In the genomic region with DNA sequence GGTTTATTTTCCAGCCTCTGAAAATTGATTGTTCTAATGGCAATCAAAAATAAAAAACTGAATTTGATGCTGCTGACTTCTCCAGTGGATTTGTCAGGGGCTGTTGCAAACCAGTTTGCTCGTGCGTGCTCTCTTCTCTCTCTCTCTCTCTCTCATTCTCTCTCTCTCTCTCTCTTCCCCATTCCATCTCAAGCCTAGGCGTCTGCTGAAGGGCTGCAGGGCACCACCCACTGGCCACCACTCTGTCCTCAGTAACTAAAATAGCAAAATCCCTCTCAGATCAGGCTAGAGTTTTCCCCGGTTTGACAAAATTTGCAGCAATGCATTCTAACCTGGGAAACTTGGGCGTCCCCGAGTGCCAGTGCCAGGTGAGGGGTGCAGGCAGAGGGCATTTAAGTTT, we compare ENCODE assay signal across 22 cellular contexts. TPM values are rescaled to one million over a fixed set of nuclear protein-coding genes. Genes with fewer than 3 reads are reported as not detected.
DNase-seq lines count a peak whose midpoint lies in the region; ATAC-seq and TF ChIP-seq lines count a peak whose summit lies in the region.
"Had no signal": no experiment of that assay in that cellular context is flagged by ENCODE, and none has a peak within 500 bp of the region (broad histone marks: within the 10 kb centered on the region; RNA-seq: fewer than 3 reads in every experiment).

No MANE protein-coding gene starts in this region.

- H3K4me2 ChIP-seq in neural progenitor cell (peak overlapping the region; percentile 8), Karpas-422 (ENCODE audit: low read depth, low read length, poor library complexity, severe bottlenecking) (no peak overlapping the region)

- peaks cover 19% of the 10 kb centered on the region for H3F3A ChIP-seq in neural progenitor cell (ENCODE audit: low read depth)

- H3K4me3 ChIP-seq in brain microvascular endothelial cell (ENCODE audit: low read depth, low read length) (no peak overlapping the region), neural progenitor cell (no peak overlapping the region), Karpas-422 (ENCODE audit: low read length) (no peak overlapping the region)
- H3K4me3 ChIP-seq: SJSA1 had no signal

- peaks cover 16% of the 10 kb centered on the region for H3K4me1 Mint-ChIP-seq in neural progenitor cell

- no peak for ATAC-seq in activated CD4-positive, CD25-positive, alpha-beta regulatory T cell treated with anti-CD3 and anti-CD28 coated beads, Interleukin-2, amount 50 U/mL, for 24 hours
- ATAC-seq: activated CD4-positive, alpha-beta T cell treated with anti-CD3 and anti-CD28 coated beads for 36 hours; foreskin keratinocyte had no signal

- no peak overlapping the region for H3K4me3 Mint-ChIP-seq in neural progenitor cell
- H3K4me3 Mint-ChIP-seq: activated CD4-positive, alpha-beta T cell treated with anti-CD3 and anti-CD28 coated beads for 36 hours; CD4-positive, alpha-beta memory T cell had no signal

- H3K27ac Mint-ChIP-seq in neural progenitor cell: no peak overlapping the region
- H3K27ac Mint-ChIP-seq: activated CD4-positive, alpha-beta T cell treated with anti-CD3 and anti-CD28 coated beads for 36 hours; activated T-helper 2 cell treated with anti-CD3 and anti-CD28 coated beads, Interferon-gamma antibody, Interleukin-2, Interleukin-4, amounts not matched to agents 10 μg/mL and 5 μg/mL and 100 μg/mL, durations not matched to agents 14 hours and 24 hours and 36 hours; CD4-positive, alpha-beta memory T cell had no signal

- no peaks in the 10 kb centered on the region for H3K9me2 ChIP-seq in Karpas-422 (replicated peaks; ENCODE audit: insufficient read depth, low read length)

- H3K36me3 ChIP-seq in ES-I3 (ENCODE audit: insufficient read depth, low read length) (no peaks in the 10 kb centered on the region), brain microvascular endothelial cell (replicated peaks) (no peaks in the 10 kb centered on the region), neural progenitor cell (no peaks in the 10 kb centered on the region), Karpas-422 (ENCODE audit: insufficient read depth, low read length) (no peaks in the 10 kb centered on the region)
- H3K36me3 ChIP-seq: SJSA1 had no signal

- DNase-seq in M059J (ENCODE audit: low read depth): peak; percentile 5
- no peak for DNase-seq in brain microvascular endothelial cell
- peak; percentile 59 for DNase-seq in neural progenitor cell (ENCODE audit: low spot score)
- no peak for DNase-seq in foreskin melanocyte
- DNase-seq in Karpas-422: no peak
- no peak for DNase-seq in HuH-7.5 (ENCODE audit: low spot score)
- DNase-seq: activated CD4-positive, alpha-beta T cell treated with anti-CD3 and anti-CD28 coated beads for 36 hours; CD4-positive, alpha-beta memory T cell; cortex of kidney; foreskin keratinocyte; midbrain; NCI-H1105; NCI-H2081 treated with DMSO at 0.1 percent for 48 hours; NCI-H526 treated with DMSO at 0.1 percent for 48 hours; T-helper 9 cell had no signal

- H3K27me3 Mint-ChIP-seq in neural progenitor cell (ENCODE audit: insufficient read depth, low read depth): peaks cover 45% of the 10 kb centered on the region

- H3K9me3 Mint-ChIP-seq in neural progenitor cell: peaks cover 5% of the 10 kb centered on the region
- H3K9me3 Mint-ChIP-seq: activated T-helper 2 cell treated with anti-CD3 and anti-CD28 coated beads, Interferon-gamma antibody, Interleukin-2, Interleukin-4, amounts not matched to agents 10 μg/mL and 5 μg/mL and 100 μg/mL, durations not matched to agents 14 hours and 24 hours and 36 hours had no signal

- H3K36me3 Mint-ChIP-seq in neural progenitor cell: peaks cover 1% of the 10 kb centered on the region

- H3K9ac ChIP-seq in ES-I3 (ENCODE audit: low read depth, low read length): peak overlapping the region; percentile 6; the same call in 1 of the 2 replicates
- no peak overlapping the region for H3K9ac ChIP-seq in neural progenitor cell
- no peak overlapping the region for H3K9ac ChIP-seq in Karpas-422 (ENCODE audit: low read length)

- H3K79me2 ChIP-seq in neural progenitor cell (ENCODE audit: low read depth) (no peaks in the 10 kb centered on the region), Karpas-422 (ENCODE audit: low read length) (no peaks in the 10 kb centered on the region)

- in situ Hi-C loops in brain microvascular endothelial cell (cut with HindIII; ENCODE audit: low pct_ligation_motif_present, low sequenced_read_pairs): no loop called here

- H4K20me1 ChIP-seq in neural progenitor cell (ENCODE audit: low read depth): peaks cover 22% of the 10 kb centered on the region
- no peaks in the 10 kb centered on the region for H4K20me1 ChIP-seq in Karpas-422 (ENCODE audit: insufficient read depth, low read depth, low read length)

- H3K9me3 ChIP-seq in ES-I3 (ENCODE audit: control insufficient read depth, insufficient read depth, low read length) (no peaks in the 10 kb centered on the region), neural progenitor cell (ENCODE audit: low read depth) (no peaks in the 10 kb centered on the region), Karpas-422 (ENCODE audit: low read length) (no peaks in the 10 kb centered on the region)
- H3K9me3 ChIP-seq: SJSA1 had no signal

- H3K27me3 ChIP-seq in brain microvascular endothelial cell (replicated peaks) (peaks cover 21% of the 10 kb centered on the region), neural progenitor cell (peaks cover 91% of the 10 kb centered on the region), Karpas-422 (ENCODE audit: low read length) (no peaks in the 10 kb centered on the region)
- H3K27me3 ChIP-seq: SJSA1 had no signal

- H3K4me1 ChIP-seq in ES-I3 (ENCODE audit: insufficient read depth, low read length) (peaks cover 6% of the 10 kb centered on the region; the same call in 1 of the 2 replicates), neural progenitor cell (peaks cover 10% of the 10 kb centered on the region), Karpas-422 (ENCODE audit: low read length) (no peaks in the 10 kb centered on the region)
- H3K4me1 ChIP-seq: foreskin keratinocyte, SJSA1 had no signal

- peak; percentile 41 for TF ChIP-seq CTCF in brain microvascular endothelial cell (IDR thresholded peaks at IDR 0.05; ENCODE audit: low read depth, low read length, missing control alignments)
- TF ChIP-seq CTCF in neural progenitor cell (IDR thresholded peaks at IDR 0.05): peak; percentile 40

- H3K27ac ChIP-seq in brain microvascular endothelial cell (no peak overlapping the region), neural progenitor cell (no peak overlapping the region), Karpas-422 (ENCODE audit: low read length) (no peak overlapping the region)
- H3K27ac ChIP-seq: foreskin keratinocyte, HL-60, SJSA1 had no signal

- H2AFZ ChIP-seq in neural progenitor cell (replicated peaks) (no peak overlapping the region), Karpas-422 (ENCODE audit: low read length) (no peak overlapping the region)

RNA-seq across cellular contexts. Expression of gene NKX6-1, which starts 19.4 kb away (rescaled TPM):
- 0.64 and 0.74 TPM in 2 replicates for total RNA-seq in M059J (2014; rRNA removed; shearing (Covaris generic))
- total RNA-seq in neural progenitor cell (ENCODE audit: low replicate concordance): 0.79 and 1.1 TPM in 2 replicates
- total RNA-seq in Karpas-422 (2014; rRNA removed; shearing (Covaris generic); ENCODE audit: low replicate concordance): not detected in 2 replicates
- total RNA-seq: activated CD4-positive, alpha-beta T cell treated with anti-CD3 and anti-CD28 coated beads for 36 hours; activated T-helper 2 cell treated with anti-CD3 and anti-CD28 coated beads, Interferon-gamma antibody, Interleukin-2, Interleukin-4, amounts not matched to agents 10 μg/mL and 5 μg/mL and 100 μg/mL, durations not matched to agents 14 hours and 24 hours and 36 hours; bronchial epithelial cell; CD4-positive, alpha-beta memory T cell; endothelial cell of umbilical vein; foreskin keratinocyte had no signal

Comparison
In these comparisons a context has a peak if more than half of its experiments do, and no peak if none do; other contexts are left out.
1. DNase-seq: peak in M059J (single experiment) and neural progenitor cell (single experiment); none in brain microvascular endothelial cell (single experiment), foreskin melanocyte (single experiment), Karpas-422 (single experiment) and HuH-7.5 (single experiment).